In the genomic region with DNA sequence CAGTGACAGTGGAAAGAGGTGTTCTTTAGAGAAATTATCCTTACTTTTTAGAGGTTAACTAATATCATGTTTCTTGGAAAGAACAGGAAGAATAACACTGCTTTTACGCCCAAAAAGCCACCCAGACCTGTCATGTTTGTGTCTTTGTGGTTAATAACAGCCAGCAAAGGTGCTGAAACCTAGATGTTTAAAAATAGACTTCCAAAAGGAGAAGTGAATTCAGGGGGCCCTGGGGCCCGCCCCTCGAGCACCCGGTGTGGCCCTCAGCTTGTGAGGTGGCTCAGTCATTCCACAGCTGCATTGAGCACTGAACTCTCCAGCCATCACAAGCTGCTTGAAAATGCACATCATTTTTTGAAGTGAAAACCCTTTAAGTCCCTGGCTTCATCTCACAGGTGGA, we compare ENCODE assay signal across 10 cellular contexts. TPM values are rescaled to one million over a fixed set of nuclear protein-coding genes. Genes with fewer than 3 reads are reported as not detected.
DNase-seq lines count a peak whose midpoint lies in the region; ATAC-seq and FAIRE-seq lines count a peak whose summit lies in the region.
"Had no signal": no experiment of that assay in that cellular context is flagged by ENCODE, and none has a peak within 500 bp of the region (broad histone marks: within the 10 kb centered on the region; RNA-seq: fewer than 3 reads in every experiment).

No MANE protein-coding gene starts in this region.

- peak overlapping the region; percentile 88 for H3K27ac Mint-ChIP-seq in activated T-cell treated with anti-CD3 and anti-CD28 coated beads, Interleukin-2, amount 50 U/mL, for 24 hours

- peaks cover 95% of the 10 kb centered on the region for H3K36me3 Mint-ChIP-seq in activated T-cell treated with anti-CD3 and anti-CD28 coated beads, Interleukin-2, amount 50 U/mL, for 24 hours (ENCODE audit: low read depth)
- H3K36me3 Mint-ChIP-seq in activated T-cell treated with anti-CD3 and anti-CD28 coated beads, Interleukin-2, amount 50 U/mL, for 4 hours (ENCODE audit: insufficient read depth) = peaks cover 40% of the 10 kb centered on the region

- no peak for FAIRE-seq in RCC 7860 (lab: Jason Lieb, UNC)

- no peak for ATAC-seq in activated T-cell treated with anti-CD3 and anti-CD28 coated beads, Interleukin-2, amount 50 U/mL, for 4 hours
- peak; percentile 72 for ATAC-seq in HG02678 (IDR thresholded peaks at IDR 0.05; ENCODE audit: unreplicated experiment)
- peak; percentile 30 for ATAC-seq in stimulated activated naive CD8-positive, alpha-beta T cell treated with anti-CD3 and anti-CD28 coated beads, Interleukin-15, Interleukin-2, amounts not matched to agents 100 U/mL and 50 U/mL, for 24 hours

- no peak for DNase-seq in activated T-cell treated with anti-CD3 and anti-CD28 coated beads, Interleukin-2, amount 50 U/mL, for 24 hours
- no peak for DNase-seq in activated T-cell treated with anti-CD3 and anti-CD28 coated beads, Interleukin-2, amount 50 U/mL, for 4 hours
- DNase-seq in MV-4-11 (lab: John Stamatoyannopoulos, UW) (peak; percentile 49), DMS153 (lab: John Stamatoyannopoulos, UW) (no peak), RCC 7860 (ENCODE audit: low spot score) (no peak)
- no peak for DNase-seq in stimulated activated naive CD8-positive, alpha-beta T cell treated with anti-CD3 and anti-CD28 coated beads, Interleukin-15, Interleukin-2, amounts not matched to agents 100 U/mL and 50 U/mL, for 24 hours
- DNase-seq in stimulated activated naive CD4-positive, alpha-beta T cell treated with Interleukin-2 at 50 U/mL for 16 hours (lab: John Stamatoyannopoulos, UW) = no peak
- DNase-seq: foreskin melanocyte, NCI-H1048 had no signal

- peaks cover 25% of the 10 kb centered on the region for H3K4me1 Mint-ChIP-seq in activated T-cell treated with anti-CD3 and anti-CD28 coated beads, Interleukin-2, amount 50 U/mL, for 24 hours (ENCODE audit: low read depth)
- H3K4me1 Mint-ChIP-seq in activated T-cell treated with anti-CD3 and anti-CD28 coated beads, Interleukin-2, amount 50 U/mL, for 4 hours (ENCODE audit: low read depth) = peaks cover 21% of the 10 kb centered on the region

- no peak overlapping the region for H3K4me3 Mint-ChIP-seq in activated T-cell treated with anti-CD3 and anti-CD28 coated beads, Interleukin-2, amount 50 U/mL, for 24 hours
- no peak overlapping the region for H3K4me3 Mint-ChIP-seq in activated T-cell treated with anti-CD3 and anti-CD28 coated beads, Interleukin-2, amount 50 U/mL, for 4 hours

- H3K27me3 Mint-ChIP-seq in activated T-cell treated with anti-CD3 and anti-CD28 coated beads, Interleukin-2, amount 50 U/mL, for 24 hours = no peaks in the 10 kb centered on the region
- H3K27me3 Mint-ChIP-seq in activated T-cell treated with anti-CD3 and anti-CD28 coated beads, Interleukin-2, amount 50 U/mL, for 4 hours (ENCODE audit: low read depth) = no peaks in the 10 kb centered on the region

- no peaks in the 10 kb centered on the region for H3K9me3 Mint-ChIP-seq in activated T-cell treated with anti-CD3 and anti-CD28 coated beads, Interleukin-2, amount 50 U/mL, for 24 hours
- no peaks in the 10 kb centered on the region for H3K9me3 Mint-ChIP-seq in activated T-cell treated with anti-CD3 and anti-CD28 coated beads, Interleukin-2, amount 50 U/mL, for 4 hours

RNA-seq across cellular contexts. Expression of a gene that starts 20.8 kb away (rescaled TPM):
- 1 to 10 TPM; 1.7 to 2.2 (median 2.0) TPM for total RNA-seq in activated T-cell treated with anti-CD3 and anti-CD28 coated beads, Interleukin-2, amount 50 U/mL, for 4 hours

Comparison
In these comparisons a context has a peak if more than half of its experiments do, and no peak if none do; other contexts are left out.
1. ATAC-seq: peak in HG02678 (single experiment) and stimulated activated naive CD8-positive, alpha-beta T cell treated with anti-CD3 and anti-CD28 coated beads, Interleukin-15, Interleukin-2, amounts not matched to agents 100 U/mL and 50 U/mL, for 24 hours (single experiment); none in activated T-cell treated with anti-CD3 and anti-CD28 coated beads, Interleukin-2, amount 50 U/mL, for 4 hours (0 of 2).